18 cellular contexts compared by ENCODE assay signal in genomic region chr2:178886006-178886405, GRCh38.
DNase-seq lines count a peak whose midpoint lies in the region; ATAC-seq, FAIRE-seq and TF ChIP-seq lines count a peak whose summit lies in the region.
"Had no signal": no experiment of that assay in that cellular context is flagged by ENCODE, and none has a peak within 500 bp of the region (broad histone marks: within the 10 kb centered on the region; RNA-seq: fewer than 3 reads in every experiment).

No MANE protein-coding gene starts in this region.

- CTCF ChIA-PET in endothelial cell of umbilical vein (lab: Charles Lee) = interaction anchor here (1.0 to 1.4 kb wide), 2 partner anchors 10 to 90 kb away, joined by 3 read pairs; no protein-coding TSS in a partner anchor

- POLR2A ChIA-PET in endothelial cell of umbilical vein (lab: Charles Lee) = no interaction called here

- H3K27ac ChIP-seq in endothelial cell of umbilical vein (ENCODE audit: insufficient read depth, low read depth, low read length) (no peak overlapping the region), psoas muscle (peak overlapping the region; percentile 84)

- intact Hi-C loops in endothelial cell of umbilical vein (cut with micrococcal nuclease) (no loop called here), psoas muscle (cut with DNase I) (no loop called here)

- BruUV-seq in endothelial cell of umbilical vein (replicated peaks; lab: Mats Ljungman, UMichigan) = no TSS peak

- TF ChIP-seq POLR2A in H54 (IDR thresholded peaks at IDR 0.05; ENCODE audit: low read depth, low read length) (no peak), endothelial cell of umbilical vein (IDR thresholded peaks at IDR 0.05; ENCODE audit: low read depth, low read length) (no peak)

- H2AFZ ChIP-seq in endothelial cell of umbilical vein (ENCODE audit: low read depth, low read length) = peak overlapping the region; percentile 54

- no peak overlapping the region for H3K9ac ChIP-seq in endothelial cell of umbilical vein (replicated peaks; ENCODE audit: extremely low read depth, insufficient read depth, low read length)

- H3K4me3 ChIP-seq in endothelial cell of umbilical vein (replicated peaks in 1 of 3; ENCODE audit: insufficient read depth in 1 of 3, low read depth in 1 of 3, low read length in 3 of 3) = no peak overlapping the region
- H3K4me3 ChIP-seq in psoas muscle = no peak overlapping the region

- 38 to 62% (median 45%) methylated on average over 3 of the region's 3 CpGs for WGBS in psoas muscle, 3 donors

- ATAC-seq in psoas muscle = peak; percentile 71 to 88 (median 80)

- no peaks in the 10 kb centered on the region for H4K20me1 ChIP-seq in endothelial cell of umbilical vein (replicated peaks; ENCODE audit: control insufficient read depth, extremely low read depth, insufficient read depth, low read length)

- no peaks in the 10 kb centered on the region for H3K79me2 ChIP-seq in endothelial cell of umbilical vein (ENCODE audit: control insufficient read depth, insufficient read depth, low read length)

- DNase-seq in H54 (ENCODE audit: insufficient read length, low spot score) = no peak
- DNase-seq in NCI-H226 = peak; percentile 24
- no peak for DNase-seq in endothelial cell of umbilical vein (ENCODE audit: low read depth, low spot score)
- no peak for DNase-seq in psoas muscle
- DNase-seq in GM20000 (ENCODE audit: low spot score) = no peak
- no peak for DNase-seq in iPS-NIHi11 (ENCODE audit: low spot score)
- no peak for DNase-seq in activated naive CD4-positive, alpha-beta T cell treated with anti-CD3 and anti-CD28 coated beads, Interleukin-2, amount 50 U/mL, for 16 hours
- DNase-seq: AML-193, COR-L47, EL, KBM-7, NCI-H1436 treated with DMSO at 0.1 percent for 48 hours, NCI-H2081, NCI-H510A treated with DMSO at 0.1 percent for 48 hours, NCI-H82, SHP77 treated with DMSO at 0.1 percent for 48 hours had no signal

- H3K36me3 ChIP-seq in endothelial cell of umbilical vein (ENCODE audit: control insufficient read depth in 2 of 2, extremely low read depth in 1 of 2, insufficient read depth in 2 of 2, low read length in 2 of 2) (no peaks in the 10 kb centered on the region), psoas muscle (ENCODE audit: insufficient read depth in 1 of 2, low read depth in 1 of 2) (no peaks in the 10 kb centered on the region)

- H3K4me1 ChIP-seq in endothelial cell of umbilical vein (ENCODE audit: control insufficient read depth, extremely low read depth, insufficient read depth, low read length) (peaks cover 25% of the 10 kb centered on the region), psoas muscle (peaks cover 31% of the 10 kb centered on the region)

- dilution Hi-C loops in endothelial cell of umbilical vein (cut with MboI; ENCODE audit: extremely low pct_ligation_motif_present, low sequenced_read_pairs) = no loop called here

- H3K27me3 ChIP-seq in endothelial cell of umbilical vein (ENCODE audit: control insufficient read depth in 2 of 2, insufficient read depth in 2 of 2, low read length in 2 of 2) (no peaks in the 10 kb centered on the region), psoas muscle (ENCODE audit: insufficient read depth in 3 of 3, low read length in 2 of 3) (no peaks in the 10 kb centered on the region)

- no peaks in the 10 kb centered on the region for H3K9me1 ChIP-seq in endothelial cell of umbilical vein (replicated peaks; ENCODE audit: control insufficient read depth, extremely low read depth, insufficient read depth, low read length)

- H3K9me3 ChIP-seq in endothelial cell of umbilical vein (replicated peaks; ENCODE audit: control insufficient read depth, insufficient read depth, low read length) (no peaks in the 10 kb centered on the region), psoas muscle (no peaks in the 10 kb centered on the region)

- peak; percentile 15 for FAIRE-seq in H54 (lab: Jason Lieb, UNC)
- FAIRE-seq in endothelial cell of umbilical vein (lab: Jason Lieb, UNC) = no peak
- FAIRE-seq: GM19239, RCC 7860 had no signal

- no peak overlapping the region for H3K4me2 ChIP-seq in endothelial cell of umbilical vein (ENCODE audit: insufficient read depth, low read length)

- TF ChIP-seq CTCF in endothelial cell of umbilical vein (IDR thresholded peaks at IDR 0.05; ENCODE audit: extremely low read depth in 1 of 2, insufficient read depth in 1 of 2, low read depth in 1 of 2, low read length in 2 of 2) = no peak
- no peak for TF ChIP-seq CTCF in psoas muscle (IDR thresholded peaks at IDR 0.05)
- no peak for TF ChIP-seq CTCF in GM20000 (IDR thresholded peaks at IDR 0.05; ENCODE audit: extremely low read depth, missing control alignments)

TF ChIP-seq in endothelial cell of umbilical vein, 7 proteins besides CTCF, POLR2A, EP300 and RAD21:
- TF ChIP-seq MYC (IDR thresholded peaks at IDR 0.05; ENCODE audit: low read depth, low read length) = no peak
- no peak for TF ChIP-seq FOS (IDR thresholded peaks at IDR 0.05; ENCODE audit: borderline replicate concordance, insufficient read depth, low read length)
- TF ChIP-seq JUN (IDR thresholded peaks at IDR 0.05; ENCODE audit: borderline replicate concordance, insufficient read depth, insufficient read length, low read depth) = no peak
- TF ChIP-seq EZH2 (IDR thresholded peaks at IDR 0.05; ENCODE audit: borderline replicate concordance, low read depth, low read length, severe bottlenecking) = no peak
- TF ChIP-seq POLR2AphosphoS5 (IDR thresholded peaks at IDR 0.05; ENCODE audit: insufficient read depth, low read depth, low read length) = no peak
- no peak for TF ChIP-seq GATA2 (IDR thresholded peaks at IDR 0.05; ENCODE audit: insufficient read depth, insufficient read length, low read depth, low read length)
- TF ChIP-seq MAX (IDR thresholded peaks at IDR 0.05; ENCODE audit: insufficient read depth, insufficient read length) = no peak
